In genomic region chr3:29382399-29382798, GRCh38 we compare ENCODE assay signal across 26 cellular contexts.
A peak's percentile ranks its signal among the peaks of the same experiment; 100 is the strongest.
DNase-seq lines count a peak whose midpoint lies in the region; ATAC-seq and TF ChIP-seq lines count a peak whose summit lies in the region.
"Had no signal": no experiment of that assay in that cellular context is flagged by ENCODE, and none has a peak within 500 bp of the region (broad histone marks: within the 10 kb centered on the region; RNA-seq: fewer than 3 reads in every experiment).

No MANE protein-coding gene starts in this region.

- no peak for DNase-seq in breast epithelium (ENCODE audit: low spot score in 2 of 2)
- no peak for DNase-seq in MCF 10A (ENCODE audit: unreplicated experiment)
- no peak for DNase-seq in esophagus muscularis mucosa (ENCODE audit: extremely low spot score)
- DNase-seq in iris pigment epithelial cell (ENCODE audit: low read depth) = peak; percentile 81
- DNase-seq in uterus = peak in 1 of 2 donors; percentile 27
- no peak for DNase-seq in NCI-H1092 treated with DMSO at 0.1 percent for 48 hours (lab: John Stamatoyannopoulos, UW)
- no peak for DNase-seq in nephron progenitor cell
- DNase-seq: activated B cell treated with CpG ODN at 0.5 μM for 24 hours; activated CD8-positive, alpha-beta T cell treated with anti-CD3 and anti-CD28 coated beads for 36 hours; activated T-cell treated with anti-CD3 and anti-CD28 coated beads, Interleukin-2, amount 50 U/mL, for 4 hours; C1 segment of cervical spinal cord; erythroblast; GDM1; hypothalamus; Kasumi-1; kidney; natural killer cell; NCI-H1436; NCI-H2227 treated with DMSO at 0.1 percent for 48 hours; posterior cingulate gyrus; SHP77 treated with DMSO at 0.1 percent for 48 hours; T-helper 2 cell had no signal

- H3K4me3 Mint-ChIP-seq in MCF 10A (ENCODE audit: unreplicated experiment) (no peak overlapping the region), nephron progenitor cell (no peak overlapping the region)
- H3K4me3 Mint-ChIP-seq: activated B cell treated with CpG ODN at 0.5 μM for 24 hours; activated CD8-positive, alpha-beta T cell treated with anti-CD3 and anti-CD28 coated beads for 36 hours; activated naive CD4-positive, alpha-beta T cell treated with anti-CD3 and anti-CD28 coated beads, Interleukin-2, amount 50 U/mL, for 24 hours; activated T-cell treated with anti-CD3 and anti-CD28 coated beads, Interleukin-2, amount 50 U/mL, for 4 hours; brain; natural killer cell; stimulated activated effector memory CD8-positive, alpha-beta T cell treated with anti-CD3 and anti-CD28 coated beads, Interleukin-12 subunit alpha, Interleukin-12 subunit beta, amount 100 ng/mL, for 72 hours had no signal

- CTCF ChIA-PET in MCF 10A (lab: Yijun Ruan, JAX) = no interaction called here

- BruUV-seq in MCF 10A (replicated peaks; lab: Mats Ljungman, UMichigan) = no TSS peak

- intact Hi-C loops in breast epithelium (cut with DNase I; ENCODE audit: low total_unique reads) = no loop called here
- intact Hi-C loops in MCF 10A (cut with micrococcal nuclease) = no loop called here
- intact Hi-C loops in esophagus muscularis mucosa (cut with DNase I) = no loop called here
- intact Hi-C loops in uterus (cut with DNase I; ENCODE audit: low total_unique reads) = no loop called here

- H3K27ac ChIP-seq in breast epithelium (peak overlapping the region; percentile 64), esophagus muscularis mucosa (replicated peaks in 1 of 4) (peak overlapping the region; percentile 49 to 58 (median 56)), uterus (peak overlapping the region; percentile 60 to 65)

- ATAC-seq in GM18502 (IDR thresholded peaks at IDR 0.05; ENCODE audit: poor library complexity, unreplicated experiment) = no peak
- ATAC-seq: activated CD8-positive, alpha-beta T cell treated with anti-CD3 and anti-CD28 coated beads for 36 hours; activated T-cell treated with anti-CD3 and anti-CD28 coated beads, Interleukin-2, amount 50 U/mL, for 4 hours; natural killer cell; stimulated activated effector memory CD8-positive, alpha-beta T cell treated with anti-CD3 and anti-CD28 coated beads, Interleukin-12 subunit alpha, Interleukin-12 subunit beta, amount 100 ng/mL, for 72 hours had no signal

- H3K4me1 ChIP-seq in breast epithelium = no peaks in the 10 kb centered on the region
- H3K4me1 ChIP-seq in esophagus muscularis mucosa = peaks cover 12 to 41% (median 30%) of the 10 kb centered on the region in 4 donors
- no peaks in the 10 kb centered on the region for H3K4me1 ChIP-seq in uterus

- no peak for TF ChIP-seq CTCF in breast epithelium (IDR thresholded peaks at IDR 0.05)
- TF ChIP-seq CTCF in MCF 10A (IDR thresholded peaks at IDR 0.05; ENCODE audit: unreplicated experiment) = no peak
- TF ChIP-seq CTCF in esophagus muscularis mucosa (IDR thresholded peaks at IDR 0.05) = no peak
- no peak for TF ChIP-seq CTCF in uterus (IDR thresholded peaks at IDR 0.05)
- TF ChIP-seq CTCF in nephron progenitor cell (IDR thresholded peaks at IDR 0.05) = no peak

- TF ChIP-seq POLR2A in breast epithelium (IDR thresholded peaks at IDR 0.05) = no peak
- no peak for TF ChIP-seq POLR2A in esophagus muscularis mucosa (IDR thresholded peaks at IDR 0.05; ENCODE audit: low read depth)
- TF ChIP-seq POLR2A in uterus (IDR thresholded peaks at IDR 0.05) = no peak

- H3K4me1 Mint-ChIP-seq in MCF 10A (ENCODE audit: insufficient read depth, unreplicated experiment) (peaks cover 4% of the 10 kb centered on the region), nephron progenitor cell (peaks cover 21% of the 10 kb centered on the region)
- H3K4me1 Mint-ChIP-seq: activated naive CD4-positive, alpha-beta T cell treated with anti-CD3 and anti-CD28 coated beads, Interleukin-2, amount 50 U/mL, for 24 hours; natural killer cell; stimulated activated effector memory CD8-positive, alpha-beta T cell treated with anti-CD3 and anti-CD28 coated beads, Interleukin-12 subunit alpha, Interleukin-12 subunit beta, amount 100 ng/mL, for 72 hours had no signal

- POLR2A ChIA-PET in MCF 10A (lab: Yijun Ruan, JAX) = no interaction called here

- H3K36me3 ChIP-seq in breast epithelium (no peaks in the 10 kb centered on the region), esophagus muscularis mucosa (no peaks in the 10 kb centered on the region), uterus (no peaks in the 10 kb centered on the region)

- no peaks in the 10 kb centered on the region for H3K9me3 ChIP-seq in breast epithelium
- peaks cover 0 to 3% (median 0%) of the 10 kb centered on the region in 4 donors for H3K9me3 ChIP-seq in esophagus muscularis mucosa
- no peaks in the 10 kb centered on the region for H3K9me3 ChIP-seq in uterus

- no peak overlapping the region for H3K27ac Mint-ChIP-seq in MCF 10A (ENCODE audit: low read depth, unreplicated experiment)
- H3K27ac Mint-ChIP-seq in nephron progenitor cell = no peak overlapping the region
- H3K27ac Mint-ChIP-seq: activated B cell treated with CpG ODN at 0.5 μM for 24 hours; activated CD8-positive, alpha-beta T cell treated with anti-CD3 and anti-CD28 coated beads for 36 hours; natural killer cell; stimulated activated effector memory CD8-positive, alpha-beta T cell treated with anti-CD3 and anti-CD28 coated beads, Interleukin-12 subunit alpha, Interleukin-12 subunit beta, amount 100 ng/mL, for 72 hours had no signal

- no peaks in the 10 kb centered on the region for H3K27me3 Mint-ChIP-seq in MCF 10A (ENCODE audit: insufficient read depth, unreplicated experiment)
- H3K27me3 Mint-ChIP-seq in nephron progenitor cell (ENCODE audit: low read depth, poor library complexity) = peaks cover 4% of the 10 kb centered on the region
- H3K27me3 Mint-ChIP-seq: activated B cell treated with CpG ODN at 0.5 μM for 24 hours; activated CD8-positive, alpha-beta T cell treated with anti-CD3 and anti-CD28 coated beads for 36 hours; activated naive CD4-positive, alpha-beta T cell treated with anti-CD3 and anti-CD28 coated beads, Interleukin-2, amount 50 U/mL, for 24 hours had no signal

- peaks cover 29% of the 10 kb centered on the region for H3K36me3 Mint-ChIP-seq in MCF 10A (ENCODE audit: insufficient read depth, unreplicated experiment)
- H3K36me3 Mint-ChIP-seq in nephron progenitor cell (ENCODE audit: low read depth) = peaks cover 5% of the 10 kb centered on the region
- H3K36me3 Mint-ChIP-seq: activated naive CD4-positive, alpha-beta T cell treated with anti-CD3 and anti-CD28 coated beads, Interleukin-2, amount 50 U/mL, for 24 hours; natural killer cell; stimulated activated effector memory CD8-positive, alpha-beta T cell treated with anti-CD3 and anti-CD28 coated beads, Interleukin-12 subunit alpha, Interleukin-12 subunit beta, amount 100 ng/mL, for 72 hours had no signal

- H3K27me3 ChIP-seq in breast epithelium = no peaks in the 10 kb centered on the region
- H3K27me3 ChIP-seq in esophagus muscularis mucosa = no peaks in the 10 kb centered on the region
- no peaks in the 10 kb centered on the region for H3K27me3 ChIP-seq in uterus

- H3K9me3 Mint-ChIP-seq in MCF 10A (ENCODE audit: unreplicated experiment) (peaks cover 8% of the 10 kb centered on the region), nephron progenitor cell (peaks cover 3% of the 10 kb centered on the region)
- H3K9me3 Mint-ChIP-seq: activated naive CD4-positive, alpha-beta T cell treated with anti-CD3 and anti-CD28 coated beads, Interleukin-2, amount 50 U/mL, for 24 hours; activated T-cell treated with anti-CD3 and anti-CD28 coated beads, Interleukin-2, amount 50 U/mL, for 4 hours had no signal

- H3K4me3 ChIP-seq in breast epithelium (no peak overlapping the region), esophagus muscularis mucosa (no peak overlapping the region), uterus (no peak overlapping the region)

- no peak for TF ChIP-seq EP300 in esophagus muscularis mucosa (IDR thresholded peaks at IDR 0.05)

- WGBS in esophagus muscularis mucosa = 65% methylated on average over 6 of the region's 6 CpGs
